In the genomic region with DNA sequence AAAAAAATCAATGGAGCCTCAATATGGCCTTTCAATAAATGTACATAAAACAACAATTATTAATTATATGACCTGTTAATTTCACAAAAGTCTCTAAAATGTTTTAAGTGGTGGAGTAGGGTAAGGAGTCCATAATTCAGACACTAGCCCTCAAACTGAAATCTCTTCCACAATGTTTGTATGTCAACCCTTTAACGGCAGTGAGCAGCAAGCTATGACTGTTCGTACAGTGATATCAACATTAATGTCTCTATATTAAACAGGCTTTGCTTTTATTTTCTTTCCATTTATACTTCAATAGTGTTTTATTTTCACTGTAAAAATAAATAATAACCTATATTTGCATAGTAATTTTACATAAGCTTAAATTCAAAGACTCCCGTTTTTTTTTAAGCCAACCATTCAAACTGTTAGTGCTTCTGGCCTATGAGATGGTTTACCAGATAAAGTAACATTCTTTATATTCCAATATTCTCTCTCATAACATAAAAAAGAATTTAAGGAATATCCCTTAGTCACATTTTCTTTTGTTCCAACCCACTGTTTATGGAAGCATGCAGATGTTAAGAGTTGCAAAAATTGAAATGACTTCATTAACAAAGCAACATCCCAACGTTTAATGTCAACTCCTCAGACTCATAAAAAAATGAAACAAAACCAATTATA, we compare ENCODE assay signal across 9 cellular contexts. TPM values are rescaled to one million over a fixed set of nuclear protein-coding genes. Genes with fewer than 3 reads are reported as not detected.
DNase-seq lines count a peak whose midpoint lies in the region; ATAC-seq and TF ChIP-seq lines count a peak whose summit lies in the region.
"Had no signal": no experiment of that assay in that cellular context is flagged by ENCODE, and none has a peak within 500 bp of the region (broad histone marks: within the 10 kb centered on the region; RNA-seq: fewer than 3 reads in every experiment).

No MANE protein-coding gene starts in this region.

- no peaks in the 10 kb centered on the region for H3K9me2 ChIP-seq in GM23338 (ENCODE audit: insufficient read depth)

- peaks cover 9% of the 10 kb centered on the region; the same call in 1 of the 2 replicates for H4K20me1 ChIP-seq in GM23338 (replicated peaks; ENCODE audit: insufficient read depth)

- H3K36me3 Mint-ChIP-seq in GM23338 (ENCODE audit: low read depth) (no peaks in the 10 kb centered on the region), T-helper 17 cell (ENCODE audit: low read depth) (no peaks in the 10 kb centered on the region)

- H2AFZ ChIP-seq in GM23338, result no peak overlapping the region

- H3K9me3 Mint-ChIP-seq in GM23338, result no peaks in the 10 kb centered on the region

- no peaks in the 10 kb centered on the region for H3K9me3 ChIP-seq in T-helper 17 cell (ENCODE audit: control insufficient read depth, low read length, poor library complexity, severe bottlenecking)

- H3K36me3 ChIP-seq in GM23338 (ENCODE audit: insufficient read depth), result no peaks in the 10 kb centered on the region

- peaks cover 10% of the 10 kb centered on the region; the same call in 1 of the 2 replicates for H3K27me3 ChIP-seq in GM23338 (ENCODE audit: insufficient read depth)

- no peak for ATAC-seq in GM23338
- no peak for ATAC-seq in T-helper 17 cell
- ATAC-seq in GM18519 (IDR thresholded peaks at IDR 0.05; ENCODE audit: low FRiP score, unreplicated experiment), result no peak
- no peak for ATAC-seq in HG03108 (IDR thresholded peaks at IDR 0.05; ENCODE audit: unreplicated experiment)
- ATAC-seq: left colon had no signal

- peak overlapping the region; percentile 87 for H3K4me2 ChIP-seq in GM23338

- peaks cover 43% of the 10 kb centered on the region for H3K4me1 ChIP-seq in GM23338 (ENCODE audit: insufficient read depth)

- TF ChIP-seq CTCF in GM23338 (conservative IDR thresholded peaks at IDR 0.05; ENCODE audit: low read depth in 2 of 2) (no peak), fibroblast of mammary gland (conservative IDR thresholded peaks at IDR 0.05; ENCODE audit: control insufficient read depth, insufficient read depth, low read depth, low read length) (no peak)

- H3K4me1 Mint-ChIP-seq in GM23338 (peaks cover 46% of the 10 kb centered on the region), T-helper 17 cell (peaks cover 31% of the 10 kb centered on the region)

- DNase-seq in GM23338 (ENCODE audit: low spot score), result no peak
- DNase-seq in T-helper 17 cell, result no peak
- no peak for DNase-seq in fibroblast of mammary gland (ENCODE audit: low read depth)
- no peak for DNase-seq in skeletal muscle cell (ENCODE audit: low read depth)
- DNase-seq in NCI-H146 treated with DMSO at 0.1 percent for 48 hours (lab: John Stamatoyannopoulos, UW; ENCODE audit: unreplicated experiment), result no peak
- no peak for DNase-seq in central memory CD4-positive, alpha-beta T cell
- DNase-seq: left colon had no signal

- peaks cover 8% of the 10 kb centered on the region; the same call in 1 of the 2 replicates for H3F3A ChIP-seq in GM23338 (replicated peaks; ENCODE audit: low read depth)

- H3K79me2 ChIP-seq in GM23338 (replicated peaks; ENCODE audit: insufficient read depth), result peaks cover 60% of the 10 kb centered on the region

- no peak overlapping the region for H3K27ac ChIP-seq in GM23338 (ENCODE audit: low read depth)

- H3K27me3 Mint-ChIP-seq in GM23338 (ENCODE audit: insufficient read depth, low read depth, poor library complexity), result peaks cover 12% of the 10 kb centered on the region
- no peaks in the 10 kb centered on the region for H3K27me3 Mint-ChIP-seq in T-helper 17 cell

- peak overlapping the region; percentile 74 for H3K4me3 ChIP-seq in GM23338
- H3K4me3 ChIP-seq in fibroblast of mammary gland (ENCODE audit: control insufficient read depth, low read depth, low read length), result peak overlapping the region; percentile 98
- H3K4me3 ChIP-seq in skeletal muscle cell (ENCODE audit: low read depth, low read length), result peak overlapping the region; percentile 80

- peak overlapping the region; percentile 81 for H3K4me3 Mint-ChIP-seq in GM23338
- H3K4me3 Mint-ChIP-seq in T-helper 17 cell, result peak overlapping the region; percentile 96

- no peak overlapping the region for H3K27ac Mint-ChIP-seq in GM23338
- H3K27ac Mint-ChIP-seq in T-helper 17 cell, result peak overlapping the region; percentile 97

TF ChIP-seq in GM23338, 12 proteins besides CTCF, POLR2A, EP300 and RAD21 (continues in another document):
- TF ChIP-seq ZNF331 (CRISPR knock-in tag; IDR thresholded peaks at IDR 0.05; ENCODE audit: low read depth) (no peak), JUNB (IDR thresholded peaks at IDR 0.05; ENCODE audit: unreplicated experiment) (no peak), ZNF114 (CRISPR knock-in tag; IDR thresholded peaks at IDR 0.05) (no peak), POLR2AphosphoS5 (IDR thresholded peaks at IDR 0.05; ENCODE audit: low read depth) (no peak), EZH2phosphoT487 (IDR thresholded peaks at IDR 0.05; ENCODE audit: unreplicated experiment) (no peak), EZH2 (IDR thresholded peaks at IDR 0.05; ENCODE audit: low read depth, unreplicated experiment) (no peak), NANOG (IDR thresholded peaks at IDR 0.05; ENCODE audit: borderline replicate concordance) (no peak), CREB1 (CRISPR knock-in tag; IDR thresholded peaks at IDR 0.05; ENCODE audit: low read depth) (no peak)
- TF ChIP-seq, protein P1, sequence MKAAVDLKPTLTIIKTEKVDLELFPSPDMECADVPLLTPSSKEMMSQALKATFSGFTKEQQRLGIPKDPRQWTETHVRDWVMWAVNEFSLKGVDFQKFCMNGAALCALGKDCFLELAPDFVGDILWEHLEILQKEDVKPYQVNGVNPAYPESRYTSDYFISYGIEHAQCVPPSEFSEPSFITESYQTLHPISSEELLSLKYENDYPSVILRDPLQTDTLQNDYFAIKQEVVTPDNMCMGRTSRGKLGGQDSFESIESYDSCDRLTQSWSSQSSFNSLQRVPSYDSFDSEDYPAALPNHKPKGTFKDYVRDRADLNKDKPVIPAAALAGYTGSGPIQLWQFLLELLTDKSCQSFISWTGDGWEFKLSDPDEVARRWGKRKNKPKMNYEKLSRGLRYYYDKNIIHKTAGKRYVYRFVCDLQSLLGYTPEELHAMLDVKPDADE (IDR thresholded peaks at IDR 0.05), result no peak
- TF ChIP-seq, protein P2, sequence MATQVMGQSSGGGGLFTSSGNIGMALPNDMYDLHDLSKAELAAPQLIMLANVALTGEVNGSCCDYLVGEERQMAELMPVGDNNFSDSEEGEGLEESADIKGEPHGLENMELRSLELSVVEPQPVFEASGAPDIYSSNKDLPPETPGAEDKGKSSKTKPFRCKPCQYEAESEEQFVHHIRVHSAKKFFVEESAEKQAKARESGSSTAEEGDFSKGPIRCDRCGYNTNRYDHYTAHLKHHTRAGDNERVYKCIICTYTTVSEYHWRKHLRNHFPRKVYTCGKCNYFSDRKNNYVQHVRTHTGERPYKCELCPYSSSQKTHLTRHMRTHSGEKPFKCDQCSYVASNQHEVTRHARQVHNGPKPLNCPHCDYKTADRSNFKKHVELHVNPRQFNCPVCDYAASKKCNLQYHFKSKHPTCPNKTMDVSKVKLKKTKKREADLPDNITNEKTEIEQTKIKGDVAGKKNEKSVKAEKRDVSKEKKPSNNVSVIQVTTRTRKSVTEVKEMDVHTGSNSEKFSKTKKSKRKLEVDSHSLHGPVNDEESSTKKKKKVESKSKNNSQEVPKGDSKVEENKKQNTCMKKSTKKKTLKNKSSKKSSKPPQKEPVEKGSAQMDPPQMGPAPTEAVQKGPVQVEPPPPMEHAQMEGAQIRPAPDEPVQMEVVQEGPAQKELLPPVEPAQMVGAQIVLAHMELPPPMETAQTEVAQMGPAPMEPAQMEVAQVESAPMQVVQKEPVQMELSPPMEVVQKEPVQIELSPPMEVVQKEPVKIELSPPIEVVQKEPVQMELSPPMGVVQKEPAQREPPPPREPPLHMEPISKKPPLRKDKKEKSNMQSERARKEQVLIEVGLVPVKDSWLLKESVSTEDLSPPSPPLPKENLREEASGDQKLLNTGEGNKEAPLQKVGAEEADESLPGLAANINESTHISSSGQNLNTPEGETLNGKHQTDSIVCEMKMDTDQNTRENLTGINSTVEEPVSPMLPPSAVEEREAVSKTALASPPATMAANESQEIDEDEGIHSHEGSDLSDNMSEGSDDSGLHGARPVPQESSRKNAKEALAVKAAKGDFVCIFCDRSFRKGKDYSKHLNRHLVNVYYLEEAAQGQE (IDR thresholded peaks at IDR 0.05; ENCODE audit: unreplicated experiment), result no peak

RNA-seq across cellular contexts. Expression of a gene that starts 2.4 kb away (rescaled TPM):
- total RNA-seq in GM23338 (2014; rRNA removed; shearing (Covaris generic)), result 24.5 and 34.2 TPM in 2 replicates
- polyA plus RNA-seq in GM23338 (2016; fragmentation: Nextera tagmentation; extraction: Ambion mirVana), result 7.0 and 7.6 TPM in 2 replicates
- 100 to 1,000 TPM; 123 to 131 TPM for total RNA-seq in T-helper 17 cell
